In genomic region chr15:73924258-73924921, GRCh38 we compare ENCODE assay signal across 9 cellular contexts.
DNase-seq lines count a peak whose midpoint lies in the region; ATAC-seq lines count a peak whose summit lies in the region.
"Had no signal": no experiment of that assay in that cellular context is flagged by ENCODE, and none has a peak within 500 bp of the region (broad histone marks: within the 10 kb centered on the region; RNA-seq: fewer than 3 reads in every experiment).

No MANE protein-coding gene starts in this region.

- H3K27ac ChIP-seq in layer of hippocampus (ENCODE audit: low read depth, low read length) (peak overlapping the region; percentile 71), stomach smooth muscle (ENCODE audit: low read length) (peak overlapping the region; percentile 92)

- H3K4me3 ChIP-seq in stomach smooth muscle (ENCODE audit: low read length in 2 of 2) = peak overlapping the region; percentile 29 to 34
- H3K4me3 ChIP-seq: pancreas had no signal

- DNase-seq in GM04504 (ENCODE audit: low read depth) (peak; percentile 61), NCI-H69 (lab: John Stamatoyannopoulos, UW) (peak; percentile 59), astrocyte of the hippocampus (ENCODE audit: low read depth, low spot score) (peak; percentile 90), NCI-H2029 (lab: John Stamatoyannopoulos, UW) (no peak)

- peaks cover 78% of the 10 kb centered on the region for H3K4me1 ChIP-seq in stomach smooth muscle (ENCODE audit: control insufficient read depth, insufficient read depth, low read length)

- ATAC-seq in HG03196 (IDR thresholded peaks at IDR 0.05; ENCODE audit: unreplicated experiment) (no peak), HG03439 (IDR thresholded peaks at IDR 0.05; ENCODE audit: unreplicated experiment) (no peak)
- ATAC-seq: pancreas had no signal

- H3K27me3 ChIP-seq in layer of hippocampus (ENCODE audit: control insufficient read depth, insufficient read depth, low read length) = peaks cover 18% of the 10 kb centered on the region
- H3K27me3 ChIP-seq in stomach smooth muscle (ENCODE audit: control insufficient read depth in 1 of 2, insufficient read depth in 2 of 2, low read length in 2 of 2) = no peaks in the 10 kb centered on the region
- H3K27me3 ChIP-seq: pancreas had no signal

- no peaks in the 10 kb centered on the region for H3K9me3 ChIP-seq in stomach smooth muscle (ENCODE audit: control insufficient read depth in 2 of 2, low read length in 2 of 2)
- H3K9me3 ChIP-seq: pancreas had no signal

- peak overlapping the region; percentile 68 to 74 for H3K9ac ChIP-seq in stomach smooth muscle (ENCODE audit: low read length in 2 of 2)

- H3K36me3 ChIP-seq in stomach smooth muscle (ENCODE audit: control insufficient read depth in 2 of 2, insufficient read depth in 2 of 2, low read length in 2 of 2) = peaks cover 0 to 2% of the 10 kb centered on the region in 2 donors
- H3K36me3 ChIP-seq: pancreas had no signal
